In the genomic region with DNA sequence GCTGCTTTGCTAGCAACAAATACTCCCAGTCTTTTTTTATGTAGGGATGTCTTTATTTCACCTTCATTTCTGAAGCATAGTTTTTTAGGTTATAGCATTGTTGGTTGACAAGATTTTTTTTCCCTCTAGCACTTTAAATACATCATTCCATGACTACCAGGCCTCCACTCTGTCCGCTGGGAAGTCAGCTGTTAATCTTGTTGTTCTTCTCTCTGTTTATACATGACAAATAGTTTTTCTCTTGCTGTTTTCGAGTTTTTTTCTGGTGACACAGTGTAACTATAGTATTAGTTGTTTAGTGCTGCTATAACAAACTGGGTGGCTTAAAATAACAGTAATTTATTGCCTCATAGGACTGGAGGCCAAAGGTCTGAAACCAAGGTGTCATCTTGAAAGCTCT, we compare ENCODE assay signal across 6 cellular contexts.
"Had no signal": no experiment of that assay in that cellular context is flagged by ENCODE, and none has a peak within 500 bp of the region (broad histone marks: within the 10 kb centered on the region; RNA-seq: fewer than 3 reads in every experiment).

No MANE protein-coding gene starts in this region.

- H3K27ac Mint-ChIP-seq: IgD-negative memory B cell had no signal

- H3K4me3 ChIP-seq: K562 had no signal

- H3K27ac ChIP-seq: HL-60 had no signal

- DNase-seq: IMR-90, KBM-7 had no signal

- H3K36me3 Mint-ChIP-seq: IgD-negative memory B cell had no signal

- H3K27me3 Mint-ChIP-seq: IgD-negative memory B cell had no signal

- FAIRE-seq: HTR-8/SVneo, K562 had no signal

- ATAC-seq: K562 had no signal

- H3K4me3 Mint-ChIP-seq: IgD-negative memory B cell had no signal
